ENCODE assay signal across 10 cellular contexts in the genomic region with DNA sequence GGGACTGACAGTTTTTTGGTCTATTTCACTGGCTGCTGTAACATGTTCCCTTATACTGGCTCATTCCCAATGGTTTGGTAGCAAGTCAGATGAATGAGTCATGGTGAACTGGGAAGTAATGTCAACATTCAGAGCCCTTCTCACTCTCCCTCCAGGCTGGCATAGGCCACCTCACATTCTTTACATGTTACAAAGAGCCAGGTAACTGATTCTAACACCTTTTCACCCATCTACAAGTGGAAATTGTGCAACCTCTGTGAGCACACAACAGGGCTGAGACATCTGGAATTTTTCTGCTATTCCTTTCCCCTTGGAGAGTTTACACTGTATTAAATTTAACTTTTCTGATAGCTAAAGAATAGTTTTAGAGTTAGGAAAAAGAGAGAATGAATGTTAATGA.
A peak's percentile ranks its signal among the peaks of the same experiment; 100 is the strongest.
DNase-seq lines count a peak whose midpoint lies in the region; ATAC-seq and TF ChIP-seq lines count a peak whose summit lies in the region.
"Had no signal": no experiment of that assay in that cellular context is flagged by ENCODE, and none has a peak within 500 bp of the region (broad histone marks: within the 10 kb centered on the region; RNA-seq: fewer than 3 reads in every experiment).

No MANE protein-coding gene starts in this region.

- no peaks in the 10 kb centered on the region for H3K9me2 ChIP-seq in PC-3 (replicated peaks; ENCODE audit: low read length)
- no peaks in the 10 kb centered on the region for H3K9me2 ChIP-seq in OCI-LY7 (ENCODE audit: insufficient read depth, low read length)

- no peak overlapping the region for H3K4me3 Mint-ChIP-seq in activated CD8-positive, alpha-beta T cell treated with anti-CD3 and anti-CD28 coated beads, Interleukin-2, amount 10 ng/mL, durations not matched to agents 7 days and 5 days

- DNase-seq in G401 (ENCODE audit: low spot score) (peak; percentile 78), PC-3 (peak; percentile 98), fibroblast of lung (ENCODE audit: low read depth in 2 of 2) (peak; percentile 95 to 96), prostate gland (ENCODE audit: low spot score) (peak; percentile 77), NCI-H1694 treated with DMSO at 0.1 percent for 48 hours (lab: John Stamatoyannopoulos, UW) (no peak), OCI-LY7 (ENCODE audit: low spot score) (no peak)
- no peak for DNase-seq in activated CD8-positive, alpha-beta T cell treated with anti-CD3 and anti-CD28 coated beads, Interleukin-2, amount 10 ng/mL, durations not matched to agents 7 days and 5 days

- no peaks in the 10 kb centered on the region for H3K79me2 ChIP-seq in PC-3 (ENCODE audit: low read length)
- no peaks in the 10 kb centered on the region for H3K79me2 ChIP-seq in fibroblast of lung (ENCODE audit: control insufficient read depth, insufficient read depth, low read length)
- H3K79me2 ChIP-seq in OCI-LY7 (ENCODE audit: insufficient read depth, low read depth, low read length): no peaks in the 10 kb centered on the region

- H3K27ac Mint-ChIP-seq in activated CD8-positive, alpha-beta T cell treated with anti-CD3 and anti-CD28 coated beads, Interleukin-2, amount 10 ng/mL, durations not matched to agents 7 days and 5 days: no peak overlapping the region

- H2AFZ ChIP-seq in PC-3 (ENCODE audit: low read length) (no peak overlapping the region), fibroblast of lung (ENCODE audit: low read length) (no peak overlapping the region), OCI-LY7 (ENCODE audit: low read length) (no peak overlapping the region)

- H3K4me2 ChIP-seq in PC-3 (ENCODE audit: low read length) (peak overlapping the region; percentile 62), fibroblast of lung (ENCODE audit: extremely low read depth, insufficient read depth, low read length) (peak overlapping the region; percentile 4), OCI-LY7 (ENCODE audit: low read length) (no peak overlapping the region)
- H3K4me2 ChIP-seq: KMS-11 had no signal

- H3K36me3 Mint-ChIP-seq in activated CD8-positive, alpha-beta T cell treated with anti-CD3 and anti-CD28 coated beads, Interleukin-2, amount 10 ng/mL, durations not matched to agents 7 days and 5 days (ENCODE audit: low read depth): no peaks in the 10 kb centered on the region

- H3K9me3 ChIP-seq in PC-3 (ENCODE audit: low read length): no peaks in the 10 kb centered on the region
- H3K9me3 ChIP-seq in fibroblast of lung (ENCODE audit: control insufficient read depth, insufficient read depth, low read depth, low read length): no peaks in the 10 kb centered on the region
- H3K9me3 ChIP-seq in prostate gland: no peaks in the 10 kb centered on the region
- peaks cover under 1% of the 10 kb centered on the region; the same call in 1 of the 2 replicates for H3K9me3 ChIP-seq in OCI-LY7 (ENCODE audit: low read length)
- H3K9me3 ChIP-seq: vagina had no signal

- TF ChIP-seq POLR2A in prostate gland (IDR thresholded peaks at IDR 0.05): no peak

- H3K4me1 ChIP-seq in PC-3 (ENCODE audit: insufficient read depth, low read length) (peaks cover 24% of the 10 kb centered on the region), fibroblast of lung (ENCODE audit: control insufficient read depth, extremely low read depth, insufficient read depth, low read length) (peaks cover 3% of the 10 kb centered on the region), prostate gland (replicated peaks) (no peaks in the 10 kb centered on the region), OCI-LY7 (ENCODE audit: insufficient read depth, low read length, poor library complexity, severe bottlenecking) (peaks cover 12% of the 10 kb centered on the region)

- no peak for TF ChIP-seq CTCF in PC-3 (conservative IDR thresholded peaks at IDR 0.05; ENCODE audit: low read depth, low read length)
- TF ChIP-seq CTCF in fibroblast of lung (conservative IDR thresholded peaks at IDR 0.05 in 1 of 2, IDR thresholded peaks at IDR 0.05 in 1 of 2; ENCODE audit: low read depth in 1 of 2, low read length in 2 of 2): no peak
- no peak for TF ChIP-seq CTCF in prostate gland (IDR thresholded peaks at IDR 0.05)
- no peak for TF ChIP-seq CTCF in OCI-LY7 (conservative IDR thresholded peaks at IDR 0.05; ENCODE audit: low read length)

- BruUV-seq in PC-3 (replicated peaks; lab: Mats Ljungman, UMichigan): no TSS peak
- no TSS peak for BruUV-seq in OCI-LY7 (replicated peaks; lab: Mats Ljungman, UMichigan)

- CTCF ChIA-PET in PC-3 (lab: Charles Lee) (no interaction called here), OCI-LY7 (lab: Charles Lee; ENCODE audit: unreplicated experiment) (no interaction called here)
- CTCF ChIA-PET in activated CD8-positive, alpha-beta T cell treated with anti-CD3 and anti-CD28 coated beads, Interleukin-2, amount 10 ng/mL, durations not matched to agents 7 days and 5 days (lab: Charles Lee): interaction anchor here (0.7 to 1.1 kb wide), 2 partner anchors 13 to 185 kb away, joined by 3 to 4 read pairs; no protein-coding TSS in a partner anchor

- H3K27me3 ChIP-seq in PC-3 (ENCODE audit: low read length): no peaks in the 10 kb centered on the region
- no peaks in the 10 kb centered on the region for H3K27me3 ChIP-seq in fibroblast of lung (ENCODE audit: control insufficient read depth, insufficient read depth, low read length)
- H3K27me3 ChIP-seq in prostate gland (replicated peaks; ENCODE audit: insufficient read depth): no peaks in the 10 kb centered on the region
- H3K27me3 ChIP-seq: vagina had no signal

- ATAC-seq in PC-3 (peak; percentile 99), GM21529 (IDR thresholded peaks at IDR 0.05; ENCODE audit: unreplicated experiment) (no peak)
- ATAC-seq in activated CD8-positive, alpha-beta T cell treated with anti-CD3 and anti-CD28 coated beads, Interleukin-2, amount 10 ng/mL, durations not matched to agents 7 days and 5 days: no peak

- no peak overlapping the region for H3K9ac ChIP-seq in PC-3 (ENCODE audit: low read length)
- no peak overlapping the region for H3K9ac ChIP-seq in fibroblast of lung (ENCODE audit: insufficient read depth, low read length)
- H3K9ac ChIP-seq: KMS-11 had no signal

- H3K27ac ChIP-seq in PC-3 (ENCODE audit: low read length) (peak overlapping the region; percentile 61), fibroblast of lung (ENCODE audit: insufficient read depth, low read length) (no peak overlapping the region), prostate gland (no peak overlapping the region), OCI-LY7 (ENCODE audit: low read depth, low read length, poor library complexity, severe bottlenecking) (no peak overlapping the region)
- H3K27ac ChIP-seq: KMS-11, vagina had no signal

- in situ Hi-C loops in G401 (cut with HindIII; ENCODE audit: low sequenced_read_pairs): no loop called here

- H3K4me3 ChIP-seq in PC-3 (ENCODE audit: low read length) (peak overlapping the region; percentile 19; the same call in 1 of the 2 replicates), fibroblast of lung (replicated peaks in 1 of 4; ENCODE audit: control extremely low read depth in 1 of 4, insufficient read depth in 1 of 4, low read depth in 3 of 4, low read length in 4 of 4) (no peak overlapping the region), prostate gland (no peak overlapping the region), OCI-LY7 (ENCODE audit: low read depth, low read length, poor library complexity, severe bottlenecking) (no peak overlapping the region)
- H3K4me3 ChIP-seq: vagina had no signal

- intact Hi-C loops in PC-3 (cut with micrococcal nuclease): loop anchor here (1.0 to 5.0 kb wide), 3 partner anchors 47 to 144 kb away; no protein-coding TSS in a partner anchor
- intact Hi-C loops in prostate gland (cut with DNase I): no loop called here
- intact Hi-C loops in OCI-LY7 (cut with micrococcal nuclease; ENCODE audit: unreplicated experiment): no loop called here

- H3K9me3 Mint-ChIP-seq in activated CD8-positive, alpha-beta T cell treated with anti-CD3 and anti-CD28 coated beads, Interleukin-2, amount 10 ng/mL, durations not matched to agents 7 days and 5 days (ENCODE audit: insufficient read depth): no peaks in the 10 kb centered on the region

- peaks cover 3% of the 10 kb centered on the region for H3K27me3 Mint-ChIP-seq in activated CD8-positive, alpha-beta T cell treated with anti-CD3 and anti-CD28 coated beads, Interleukin-2, amount 10 ng/mL, durations not matched to agents 7 days and 5 days (ENCODE audit: low read depth)

- H3K36me3 ChIP-seq in PC-3 (ENCODE audit: low read depth, low read length): no peaks in the 10 kb centered on the region
- H3K36me3 ChIP-seq in fibroblast of lung (ENCODE audit: control insufficient read depth, insufficient read depth, low read length): no peaks in the 10 kb centered on the region
- no peaks in the 10 kb centered on the region for H3K36me3 ChIP-seq in prostate gland
- H3K36me3 ChIP-seq in OCI-LY7 (ENCODE audit: insufficient read depth, low read length): no peaks in the 10 kb centered on the region
- H3K36me3 ChIP-seq: vagina had no signal

- H3F3A ChIP-seq in PC-3 (ENCODE audit: low read length, unreplicated experiment): no peaks in the 10 kb centered on the region

- H3K4me1 Mint-ChIP-seq in activated CD8-positive, alpha-beta T cell treated with anti-CD3 and anti-CD28 coated beads, Interleukin-2, amount 10 ng/mL, durations not matched to agents 7 days and 5 days (ENCODE audit: low read depth): no peaks in the 10 kb centered on the region

- no peaks in the 10 kb centered on the region for H4K20me1 ChIP-seq in PC-3 (ENCODE audit: low read length)
- no peaks in the 10 kb centered on the region for H4K20me1 ChIP-seq in fibroblast of lung (ENCODE audit: control insufficient read depth, extremely low read depth, insufficient read depth, low read length)
- no peaks in the 10 kb centered on the region for H4K20me1 ChIP-seq in OCI-LY7 (ENCODE audit: insufficient read depth, low read length)

- POLR2A ChIA-PET in PC-3 (lab: Charles Lee; ENCODE audit: unreplicated experiment): no interaction called here
- POLR2A ChIA-PET in OCI-LY7 (lab: Charles Lee): interaction anchor here (0.7 to 1.4 kb wide), 4 partner anchors 13 to 38 kb away, joined by 3 to 6 read pairs (median 4); no protein-coding TSS in a partner anchor
- POLR2A ChIA-PET in activated CD8-positive, alpha-beta T cell treated with anti-CD3 and anti-CD28 coated beads, Interleukin-2, amount 10 ng/mL, durations not matched to agents 7 days and 5 days (lab: Charles Lee): no interaction called here

Comparison
In these comparisons a context has a peak if more than half of its experiments do, and no peak if none do; other contexts are left out.
1. DNase-seq: peak in G401 (single experiment), PC-3 (single experiment), fibroblast of lung (2 of 2) and prostate gland (single experiment); none in NCI-H1694 treated with DMSO at 0.1 percent for 48 hours (single experiment), OCI-LY7 (single experiment) and activated CD8-positive, alpha-beta T cell treated with anti-CD3 and anti-CD28 coated beads, Interleukin-2, amount 10 ng/mL, durations not matched to agents 7 days and 5 days (single experiment).